Comparison of ENCODE assay signal across 15 cellular contexts in the genomic region with DNA sequence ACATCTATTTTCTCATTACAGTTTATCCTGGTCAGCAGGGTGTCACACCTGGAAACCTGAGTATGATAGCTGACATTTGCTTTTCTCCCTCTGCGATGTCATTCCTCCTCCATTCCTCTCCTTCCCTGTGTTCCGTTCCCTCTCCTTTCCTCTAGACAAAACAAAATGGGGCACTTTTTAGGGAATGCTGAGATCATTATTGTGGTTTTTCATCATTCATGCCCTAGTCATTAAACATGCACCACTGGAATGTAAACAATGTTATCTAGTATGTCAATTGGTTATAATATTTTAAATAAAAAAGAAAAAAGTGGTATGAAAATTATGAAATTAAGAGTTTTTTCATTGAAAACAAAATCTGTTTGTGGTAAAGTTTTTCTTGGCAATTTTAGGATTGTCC.
DNase-seq lines count a peak whose midpoint lies in the region; ATAC-seq lines count a peak whose summit lies in the region.
"Had no signal": no experiment of that assay in that cellular context is flagged by ENCODE, and none has a peak within 500 bp of the region (broad histone marks: within the 10 kb centered on the region; RNA-seq: fewer than 3 reads in every experiment).

No MANE protein-coding gene starts in this region.

- H3K27me3 ChIP-seq in H7 (ENCODE audit: control insufficient read depth, insufficient read depth, low read length) = no peaks in the 10 kb centered on the region
- no peaks in the 10 kb centered on the region for H3K27me3 ChIP-seq in right cardiac atrium (ENCODE audit: control insufficient read depth, insufficient read depth)
- H3K27me3 ChIP-seq: MG63, uterus had no signal

- H3K27ac ChIP-seq in right cardiac atrium (ENCODE audit: low read length) = no peak overlapping the region
- H3K27ac ChIP-seq: uterus had no signal

- intact Hi-C loops in right cardiac atrium (cut with DNase I) = no loop called here

- WGBS in right cardiac atrium = 93% methylated on average over 2 of the region's 2 CpGs

- no peaks in the 10 kb centered on the region for H3K4me1 ChIP-seq in right cardiac atrium (ENCODE audit: control insufficient read depth, insufficient read depth, low read length)
- H3K4me1 ChIP-seq: uterus had no signal

- peak; percentile 21 for DNase-seq in H7
- DNase-seq in amniotic epithelial cell (ENCODE audit: low read depth) = peak; percentile 81
- DNase-seq in glomerular visceral epithelial cell (ENCODE audit: extremely low spot score) = peak; percentile 62
- no peak for DNase-seq in T-helper 9 cell
- no peak for DNase-seq in CD1c-positive myeloid dendritic cell (ENCODE audit: extremely low spot score)
- no peak for DNase-seq in NCI-H1417 treated with DMSO at 0.1 percent for 48 hours (lab: John Stamatoyannopoulos, UW)
- DNase-seq in right cardiac atrium = no peak
- DNase-seq: activated CD8-positive, alpha-beta T cell treated with anti-CD3 and anti-CD28 coated beads for 36 hours; effector memory CD8-positive, alpha-beta T cell; MG63; naive thymus-derived CD8-positive, alpha-beta T cell; NCI-H2107; stimulated activated CD4-positive, alpha-beta T cell treated with anti-CD3 and anti-CD28 coated beads, Interleukin-4, amount 100 ng/mL, for 24 hours; uterus had no signal

- H3K9me3 ChIP-seq in right cardiac atrium (ENCODE audit: control insufficient read depth, low read length) = no peaks in the 10 kb centered on the region
- H3K9me3 ChIP-seq: MG63, uterus had no signal

- no peaks in the 10 kb centered on the region for H3K36me3 ChIP-seq in H7 (replicated peaks; ENCODE audit: control insufficient read depth, insufficient read depth, low read length)
- H3K36me3 ChIP-seq: uterus had no signal

- H3K4me3 ChIP-seq in H7 (ENCODE audit: insufficient read depth, low read depth, low read length) = no peak overlapping the region
- H3K4me3 ChIP-seq in right cardiac atrium (ENCODE audit: low read length) = no peak overlapping the region
- H3K4me3 ChIP-seq: MG63, uterus had no signal

- ATAC-seq in right cardiac atrium = no peak
- ATAC-seq: activated CD8-positive, alpha-beta T cell treated with anti-CD3 and anti-CD28 coated beads for 36 hours; effector memory CD8-positive, alpha-beta T cell; naive thymus-derived CD8-positive, alpha-beta T cell; stimulated activated effector memory CD8-positive, alpha-beta T cell treated with anti-CD3 and anti-CD28 coated beads, Interleukin-12 subunit alpha, Interleukin-12 subunit beta, amount 100 ng/mL, for 72 hours had no signal

Comparison
In these comparisons a context has a peak if more than half of its experiments do, and no peak if none do; other contexts are left out.
1. DNase-seq: peak in H7 (single experiment), amniotic epithelial cell (single experiment) and glomerular visceral epithelial cell (single experiment); none in T-helper 9 cell (single experiment), CD1c-positive myeloid dendritic cell (single experiment), NCI-H1417 treated with DMSO at 0.1 percent for 48 hours (single experiment) and right cardiac atrium (0 of 3).